1 cellular context compared by ENCODE assay signal in the genomic region with DNA sequence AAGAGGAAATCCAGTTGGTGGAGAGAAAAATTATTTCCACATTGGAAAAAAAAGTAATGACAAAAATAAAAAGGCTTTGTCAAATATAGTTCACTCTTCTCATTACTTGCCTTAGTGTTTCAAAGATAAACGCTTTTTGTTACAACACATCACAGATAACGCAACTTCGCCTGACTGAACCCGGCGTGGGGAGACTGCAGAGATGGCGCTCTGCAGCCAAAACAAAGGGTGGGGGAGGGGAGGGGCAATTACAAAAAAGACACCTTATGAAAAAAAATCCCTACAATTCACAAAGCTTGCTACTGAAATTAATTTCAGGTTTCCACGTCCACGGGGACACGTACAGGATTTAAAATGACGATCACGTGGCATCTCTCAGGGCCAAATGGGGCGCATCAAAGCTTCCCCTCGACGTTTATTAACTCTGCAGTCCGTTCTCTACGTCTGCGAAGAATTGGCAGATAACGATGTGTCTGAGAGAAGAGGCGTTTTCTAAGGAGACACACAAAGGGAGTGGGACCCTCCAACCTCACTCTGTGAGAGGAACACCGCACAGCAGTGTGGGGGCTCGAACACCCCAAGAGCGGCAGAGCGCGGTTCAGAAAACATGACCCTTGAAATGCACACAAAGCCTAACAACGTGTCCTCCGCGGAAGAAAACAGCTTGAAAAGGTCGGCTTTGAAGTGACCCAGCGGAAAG.
TF ChIP-seq lines count a peak whose summit lies in the region.

No MANE protein-coding gene starts in this region.

TF ChIP-seq in GM12878, 131 proteins besides CTCF, POLR2A, EP300 and RAD21 (continued from another document):
- TF ChIP-seq BCL3 (IDR thresholded peaks at IDR 0.05; ENCODE audit: borderline replicate concordance, insufficient read depth, low read depth, low read length, poor library complexity, severe bottlenecking) (no peak), BACH1 (IDR thresholded peaks at IDR 0.05; ENCODE audit: borderline replicate concordance) (no peak), ATF2 (IDR thresholded peaks at IDR 0.05; ENCODE audit: low read length) (no peak), ETV6 (conservative IDR thresholded peaks at IDR 0.05 in 1 of 2, IDR thresholded peaks at IDR 0.05 in 1 of 2; ENCODE audit: borderline replicate concordance in 1 of 2, low read depth in 1 of 2) (no peak)
- TF ChIP-seq, protein P1, sequence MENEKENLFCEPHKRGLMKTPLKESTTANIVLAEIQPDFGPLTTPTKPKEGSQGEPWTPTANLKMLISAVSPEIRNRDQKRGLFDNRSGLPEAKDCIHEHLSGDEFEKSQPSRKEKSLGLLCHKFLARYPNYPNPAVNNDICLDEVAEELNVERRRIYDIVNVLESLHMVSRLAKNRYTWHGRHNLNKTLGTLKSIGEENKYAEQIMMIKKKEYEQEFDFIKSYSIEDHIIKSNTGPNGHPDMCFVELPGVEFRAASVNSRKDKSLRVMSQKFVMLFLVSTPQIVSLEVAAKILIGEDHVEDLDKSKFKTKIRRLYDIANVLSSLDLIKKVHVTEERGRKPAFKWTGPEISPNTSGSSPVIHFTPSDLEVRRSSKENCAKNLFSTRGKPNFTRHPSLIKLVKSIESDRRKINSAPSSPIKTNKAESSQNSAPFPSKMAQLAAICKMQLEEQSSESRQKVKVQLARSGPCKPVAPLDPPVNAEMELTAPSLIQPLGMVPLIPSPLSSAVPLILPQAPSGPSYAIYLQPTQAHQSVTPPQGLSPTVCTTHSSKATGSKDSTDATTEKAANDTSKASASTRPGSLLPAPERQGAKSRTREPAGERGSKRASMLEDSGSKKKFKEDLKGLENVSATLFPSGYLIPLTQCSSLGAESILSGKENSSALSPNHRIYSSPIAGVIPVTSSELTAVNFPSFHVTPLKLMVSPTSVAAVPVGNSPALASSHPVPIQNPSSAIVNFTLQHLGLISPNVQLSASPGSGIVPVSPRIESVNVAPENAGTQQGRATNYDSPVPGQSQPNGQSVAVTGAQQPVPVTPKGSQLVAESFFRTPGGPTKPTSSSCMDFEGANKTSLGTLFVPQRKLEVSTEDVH (IDR thresholded peaks at IDR 0.05; ENCODE audit: low read depth, partially characterized antibody): no peak
TF ChIP-seq in GM12878: peak in this region for 0.
